ENCODE assay signal across 1 cellular context in the genomic region with DNA sequence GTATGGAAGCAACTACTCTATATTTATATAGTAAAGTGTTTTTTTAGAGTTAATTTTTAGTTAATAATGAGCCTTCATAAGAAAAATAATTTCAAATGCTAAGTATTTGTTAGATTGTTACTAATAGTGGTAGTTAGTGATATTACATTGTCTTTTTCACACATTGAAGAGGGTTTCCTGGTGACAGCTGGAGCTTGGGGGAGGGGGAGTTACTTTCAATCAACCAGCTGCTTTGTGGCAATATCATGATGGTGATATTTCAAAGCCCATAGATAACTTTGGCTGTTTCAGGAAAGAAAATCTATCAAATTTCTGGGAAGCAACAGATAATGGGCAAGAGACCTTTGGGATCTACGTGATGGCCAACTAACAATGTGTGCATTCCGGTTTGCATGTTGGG.
TF ChIP-seq lines count a peak whose summit lies in the region.

No MANE protein-coding gene starts in this region.

TF ChIP-seq in K562, 482 proteins besides CTCF, POLR2A, EP300 and RAD21:
- TF ChIP-seq NFE2 (IDR thresholded peaks at IDR 0.05; ENCODE audit: low read depth) (no peak), ELF2 (CRISPR knock-in tag; IDR thresholded peaks at IDR 0.05) (no peak), TBL1XR1 (IDR thresholded peaks at IDR 0.05; ENCODE audit: low read length in 2 of 2) (no peak), ZNF263 (CRISPR knock-in tag; IDR thresholded peaks at IDR 0.05; ENCODE audit: borderline replicate concordance) (no peak), ZNF384 (IDR thresholded peaks at IDR 0.05; ENCODE audit: low read depth, low read length) (no peak), THRAP3 (IDR thresholded peaks at IDR 0.05; ENCODE audit: borderline replicate concordance) (no peak), SMAD4 (CRISPR knock-in tag; conservative IDR thresholded peaks at IDR 0.05) (no peak), ZNF24 (IDR thresholded peaks at IDR 0.05) (no peak), TEAD2 (tag; IDR thresholded peaks at IDR 0.05) (no peak), BRF1 (IDR thresholded peaks at IDR 0.05; ENCODE audit: borderline replicate concordance, extremely low read depth, insufficient read length) (no peak), FOSL1 (tag; conservative IDR thresholded peaks at IDR 0.05) (no peak), PTRF (tag; IDR thresholded peaks at IDR 0.05) (no peak)
- TF ChIP-seq, protein P1, sequence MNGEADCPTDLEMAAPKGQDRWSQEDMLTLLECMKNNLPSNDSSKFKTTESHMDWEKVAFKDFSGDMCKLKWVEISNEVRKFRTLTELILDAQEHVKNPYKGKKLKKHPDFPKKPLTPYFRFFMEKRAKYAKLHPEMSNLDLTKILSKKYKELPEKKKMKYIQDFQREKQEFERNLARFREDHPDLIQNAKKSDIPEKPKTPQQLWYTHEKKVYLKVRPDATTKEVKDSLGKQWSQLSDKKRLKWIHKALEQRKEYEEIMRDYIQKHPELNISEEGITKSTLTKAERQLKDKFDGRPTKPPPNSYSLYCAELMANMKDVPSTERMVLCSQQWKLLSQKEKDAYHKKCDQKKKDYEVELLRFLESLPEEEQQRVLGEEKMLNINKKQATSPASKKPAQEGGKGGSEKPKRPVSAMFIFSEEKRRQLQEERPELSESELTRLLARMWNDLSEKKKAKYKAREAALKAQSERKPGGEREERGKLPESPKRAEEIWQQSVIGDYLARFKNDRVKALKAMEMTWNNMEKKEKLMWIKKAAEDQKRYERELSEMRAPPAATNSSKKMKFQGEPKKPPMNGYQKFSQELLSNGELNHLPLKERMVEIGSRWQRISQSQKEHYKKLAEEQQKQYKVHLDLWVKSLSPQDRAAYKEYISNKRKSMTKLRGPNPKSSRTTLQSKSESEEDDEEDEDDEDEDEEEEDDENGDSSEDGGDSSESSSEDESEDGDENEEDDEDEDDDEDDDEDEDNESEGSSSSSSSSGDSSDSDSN (IDR thresholded peaks at IDR 0.05; ENCODE audit: borderline replicate concordance in 1 of 2, low read depth in 2 of 2, low read length in 2 of 2), result no peak
- TF ChIP-seq, protein P2, sequence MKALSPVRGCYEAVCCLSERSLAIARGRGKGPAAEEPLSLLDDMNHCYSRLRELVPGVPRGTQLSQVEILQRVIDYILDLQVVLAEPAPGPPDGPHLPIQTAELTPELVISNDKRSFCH (CRISPR knock-in tag; IDR thresholded peaks at IDR 0.05), result no peak
- TF ChIP-seq, protein P2 (tag; IDR thresholded peaks at IDR 0.05), result no peak
